Comparison of ENCODE assay signal across 14 cellular contexts in genomic region chr4:39319678-39320077, GRCh38. TPM values are rescaled to one million over a fixed set of nuclear protein-coding genes. Genes with fewer than 3 reads are reported as not detected.
DNase-seq lines count a peak whose midpoint lies in the region; ATAC-seq and TF ChIP-seq lines count a peak whose summit lies in the region.
"Had no signal": no experiment of that assay in that cellular context is flagged by ENCODE, and none has a peak within 500 bp of the region (broad histone marks: within the 10 kb centered on the region; RNA-seq: fewer than 3 reads in every experiment).

No MANE protein-coding gene starts in this region.

- TF ChIP-seq CTCF in PC-3 (conservative IDR thresholded peaks at IDR 0.05; ENCODE audit: low read depth, low read length) (no peak), choroid plexus epithelial cell (conservative IDR thresholded peaks at IDR 0.05; ENCODE audit: low read depth, low read length) (no peak), osteoblast (IDR thresholded peaks at IDR 0.05; ENCODE audit: extremely low read depth, low read depth, low read length) (no peak), left ventricle myocardium inferior (IDR thresholded peaks at IDR 0.05; ENCODE audit: borderline replicate concordance) (no peak)

- POLR2A ChIA-PET in PC-3 (lab: Charles Lee; ENCODE audit: unreplicated experiment): interaction anchor here (0.6 kb wide), 1 partner anchor 208 kb away, joined by 3 read pairs; no protein-coding TSS in a partner anchor

- H3K27ac ChIP-seq in PC-3 (ENCODE audit: low read length): peak overlapping the region; percentile 62
- H3K27ac ChIP-seq in osteoblast (ENCODE audit: low read depth, low read length): peak overlapping the region; percentile 76
- H3K27ac ChIP-seq in left ventricle myocardium inferior (replicated peaks): no peak overlapping the region
- H3K27ac ChIP-seq: Peyer's patch, upper lobe of left lung had no signal

- DNase-seq in GM03348 (ENCODE audit: low spot score) (peak; percentile 81), PC-3 (peak; percentile 82), choroid plexus epithelial cell (ENCODE audit: low read depth) (peak; percentile 92), osteoblast (ENCODE audit: insufficient read length, low spot score, missing footprints) (no peak), left ventricle myocardium inferior (no peak)
- DNase-seq: activated CD4-positive, alpha-beta T cell treated with anti-CD3 and anti-CD28 coated beads, Interleukin-2, amount 50 U/mL, for 1 hour; activated naive CD8-positive, alpha-beta T cell treated with anti-CD3 and anti-CD28 coated beads, Interleukin-2, amount 10 ng/mL, durations not matched to agents 7 days and 5 days; left ventricle myocardium superior; NCI-H1417 treated with DMSO at 0.1 percent for 48 hours; Peyer's patch had no signal

- H3K9me2 ChIP-seq in PC-3 (replicated peaks; ENCODE audit: low read length): no peaks in the 10 kb centered on the region

- H3K4me3 ChIP-seq in PC-3 (ENCODE audit: low read length): no peak overlapping the region
- H3K4me3 ChIP-seq in choroid plexus epithelial cell (ENCODE audit: low read depth, low read length): no peak overlapping the region
- no peak overlapping the region for H3K4me3 ChIP-seq in osteoblast (ENCODE audit: insufficient read depth, low read length)
- no peak overlapping the region for H3K4me3 ChIP-seq in left ventricle myocardium inferior
- H3K4me3 ChIP-seq: GM23338, Peyer's patch, upper lobe of left lung had no signal

- CTCF ChIA-PET in PC-3 (lab: Charles Lee): no interaction called here

- H4K20me1 ChIP-seq in PC-3 (ENCODE audit: low read length) (no peaks in the 10 kb centered on the region), osteoblast (ENCODE audit: insufficient read depth, low read length) (no peaks in the 10 kb centered on the region)

- H3K4me1 ChIP-seq in PC-3 (ENCODE audit: insufficient read depth, low read length): peaks cover 24% of the 10 kb centered on the region
- peaks cover 32% of the 10 kb centered on the region for H3K4me1 ChIP-seq in osteoblast (ENCODE audit: insufficient read depth, low read length)
- no peaks in the 10 kb centered on the region for H3K4me1 ChIP-seq in left ventricle myocardium inferior
- H3K4me1 ChIP-seq: Peyer's patch, upper lobe of left lung had no signal

- ATAC-seq in PC-3 (peak; percentile 95), HG03196 (IDR thresholded peaks at IDR 0.05; ENCODE audit: unreplicated experiment) (no peak), HG02970 (IDR thresholded peaks at IDR 0.05; ENCODE audit: low FRiP score, unreplicated experiment) (no peak)
- ATAC-seq: GM23338, left ventricle myocardium superior had no signal

- H3K4me2 ChIP-seq in PC-3 (ENCODE audit: low read length) (peak overlapping the region; percentile 15), osteoblast (ENCODE audit: insufficient read depth, low read length) (peak overlapping the region; percentile 64)
- H3K4me2 ChIP-seq: GM23338 had no signal

- BruUV-seq in PC-3 (replicated peaks; lab: Mats Ljungman, UMichigan): no TSS peak

- H3K27me3 ChIP-seq in PC-3 (ENCODE audit: low read length): no peaks in the 10 kb centered on the region
- H3K27me3 ChIP-seq in osteoblast (ENCODE audit: insufficient read depth, low read length): no peaks in the 10 kb centered on the region
- H3K27me3 ChIP-seq in left ventricle myocardium inferior (ENCODE audit: low read depth): no peaks in the 10 kb centered on the region
- H3K27me3 ChIP-seq: Peyer's patch, upper lobe of left lung had no signal

- H3K9ac ChIP-seq in PC-3 (ENCODE audit: low read length): no peak overlapping the region

- H3K9me3 ChIP-seq in PC-3 (ENCODE audit: low read length): no peaks in the 10 kb centered on the region
- no peaks in the 10 kb centered on the region for H3K9me3 ChIP-seq in osteoblast (ENCODE audit: low read depth, low read length)
- H3K9me3 ChIP-seq in left ventricle myocardium inferior (replicated peaks): no peaks in the 10 kb centered on the region
- H3K9me3 ChIP-seq: Peyer's patch, upper lobe of left lung had no signal

- H2AFZ ChIP-seq in PC-3 (ENCODE audit: low read length) (no peak overlapping the region), osteoblast (ENCODE audit: low read length) (no peak overlapping the region)
- H2AFZ ChIP-seq: GM23338 had no signal

- no peaks in the 10 kb centered on the region for H3K79me2 ChIP-seq in PC-3 (ENCODE audit: low read length)
- H3K79me2 ChIP-seq in osteoblast (ENCODE audit: insufficient read depth, low read length): peaks cover 4% of the 10 kb centered on the region

- no peaks in the 10 kb centered on the region for H3F3A ChIP-seq in PC-3 (ENCODE audit: low read length, unreplicated experiment)

- intact Hi-C loops in PC-3 (cut with micrococcal nuclease) (loop anchor here (10.0 kb wide), 1 partner anchor 125 kb away; no protein-coding TSS in a partner anchor), left ventricle myocardium inferior (cut with micrococcal nuclease) (no loop called here)

- H3K36me3 ChIP-seq in PC-3 (ENCODE audit: low read depth, low read length): peaks cover 13% of the 10 kb centered on the region
- peaks cover 12% of the 10 kb centered on the region for H3K36me3 ChIP-seq in osteoblast (ENCODE audit: insufficient read depth, low read length)
- peaks cover 48% of the 10 kb centered on the region for H3K36me3 ChIP-seq in left ventricle myocardium inferior

RNA-seq across cellular contexts. Expression of gene RFC1, which starts 46.5 kb away (rescaled TPM):
- 43.9 and 51.6 TPM in 2 replicates for total RNA-seq in PC-3 (2014; rRNA removed)
- 49.9 and 54.5 TPM in 2 replicates for total RNA-seq in osteoblast
- 22.0 TPM for total RNA-seq in left ventricle myocardium inferior

Comparison
In these comparisons a context has a peak if more than half of its experiments do, and no peak if none do; other contexts are left out.
1. DNase-seq: peak in GM03348 (single experiment), PC-3 (single experiment) and choroid plexus epithelial cell (single experiment); none in osteoblast (single experiment) and left ventricle myocardium inferior (single experiment).